Comparison of ENCODE assay signal across 8 cellular contexts in the genomic region with DNA sequence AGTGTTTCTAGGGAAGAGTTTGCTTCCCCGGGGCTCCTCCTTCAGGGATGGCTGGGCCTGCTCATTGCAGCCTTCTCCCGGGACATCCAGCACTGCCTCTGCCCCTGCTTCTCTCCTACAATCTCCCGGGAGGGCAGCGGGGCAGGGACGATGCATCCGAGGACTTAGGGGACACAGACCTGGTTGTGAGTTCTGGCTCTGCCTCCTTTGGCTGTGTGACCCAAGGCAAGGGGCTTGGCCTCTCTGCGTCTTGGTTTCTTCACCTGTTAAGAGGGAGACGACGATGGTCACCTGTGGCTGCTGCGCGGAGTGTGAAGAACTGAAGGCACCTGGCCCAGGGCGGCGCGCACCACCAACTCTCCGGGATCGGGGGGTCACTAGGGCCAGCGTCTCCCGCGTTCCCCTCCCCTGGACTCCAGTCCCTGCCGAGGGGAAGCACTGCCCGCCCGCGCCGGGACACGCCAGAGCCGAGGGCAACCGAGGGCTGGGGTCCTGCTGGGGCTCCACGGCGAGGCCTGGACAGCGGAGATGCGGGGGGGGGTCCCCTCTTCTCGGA. TPM values are rescaled to one million over a fixed set of nuclear protein-coding genes. Genes with fewer than 3 reads are reported as not detected.
A peak's percentile ranks its signal among the peaks of the same experiment; 100 is the strongest.
DNase-seq lines count a peak whose midpoint lies in the region; ATAC-seq and TF ChIP-seq lines count a peak whose summit lies in the region.

No MANE protein-coding gene starts in this region.

- H3K9me3 ChIP-seq in BE2C, result no peaks in the 10 kb centered on the region

- WGBS in mesendoderm (ENCODE audit: extremely low coverage, insufficient coverage, low lambda C conversion rate), result no CpG with 5 or more reads among the region's 32 CpGs

- H3K27ac ChIP-seq in mesendoderm (ENCODE audit: low read depth, low read length) (no peak overlapping the region), RWPE1 (no peak overlapping the region)

- DNase-seq in BE2C, result no peak
- no peak for DNase-seq in cardiac fibroblast (ENCODE audit: low read depth in 2 of 2)
- peak; percentile 23 for DNase-seq in mesendoderm
- DNase-seq in RWPE1 (ENCODE audit: low spot score), result no peak
- no peak for DNase-seq in NCI-H2107 treated with DMSO at 0.1 percent for 48 hours (lab: John Stamatoyannopoulos, UW; ENCODE audit: unreplicated experiment)
- DNase-seq in posterior vena cava (ENCODE audit: low spot score), result no peak

- TF ChIP-seq CTCF in BE2C (IDR thresholded peaks at IDR 0.05; ENCODE audit: low read depth, low read length) (no peak), cardiac fibroblast (IDR thresholded peaks at IDR 0.05; ENCODE audit: low read depth, low read length) (no peak), RWPE1 (conservative IDR thresholded peaks at IDR 0.05; ENCODE audit: low read depth) (no peak)

- H3K36me3 ChIP-seq in BE2C (no peaks in the 10 kb centered on the region), mesendoderm (ENCODE audit: control insufficient read depth, insufficient read depth, low read length) (no peaks in the 10 kb centered on the region)

- peak overlapping the region; percentile 78 for H3K56ac ChIP-seq in mesendoderm (ENCODE audit: low read length)

- no peak overlapping the region for H2BK120ac ChIP-seq in mesendoderm (ENCODE audit: low read depth, low read length)

- no peak overlapping the region for H2AK5ac ChIP-seq in mesendoderm (ENCODE audit: low read length)

- no peaks in the 10 kb centered on the region for H3K4me1 ChIP-seq in BE2C
- peaks cover 6% of the 10 kb centered on the region for H3K4me1 ChIP-seq in mesendoderm (ENCODE audit: control insufficient read depth, low read depth, low read length)

- H3K18ac ChIP-seq in mesendoderm (ENCODE audit: low read length), result peak overlapping the region; percentile 12

- H4K8ac ChIP-seq in mesendoderm (ENCODE audit: low read depth, low read length), result no peak overlapping the region

- CTCF ChIA-PET in RWPE1 (lab: Yijun Ruan, JAX), result no interaction called here

- no peaks in the 10 kb centered on the region for H3K79me2 ChIP-seq in mesendoderm (ENCODE audit: control insufficient read depth, insufficient read depth, low read length)

- no peaks in the 10 kb centered on the region for H3K79me1 ChIP-seq in mesendoderm (ENCODE audit: low read length)

- H2BK15ac ChIP-seq in mesendoderm (replicated peaks; ENCODE audit: low read depth), result no peak overlapping the region

- no peak overlapping the region for H3K4ac ChIP-seq in mesendoderm (ENCODE audit: low read depth, low read length)

- H2BK5ac ChIP-seq in mesendoderm (ENCODE audit: low read length), result no peak overlapping the region

- intact Hi-C loops in posterior vena cava (cut with DNase I), result no loop called here

- H4K5ac ChIP-seq in mesendoderm (ENCODE audit: low read length), result no peak overlapping the region

- POLR2A ChIA-PET in RWPE1 (lab: Yijun Ruan, JAX; ENCODE audit: low non-redundant PET), result no interaction called here

- H3K9ac ChIP-seq in mesendoderm (ENCODE audit: low read length), result peak overlapping the region; percentile 43

- peak overlapping the region; percentile 87 for H3K4me2 ChIP-seq in mesendoderm (ENCODE audit: low read length)

- peak; percentile 7 for ATAC-seq in HG02885 (IDR thresholded peaks at IDR 0.05; ENCODE audit: poor library complexity, unreplicated experiment)
- ATAC-seq in activated CD4-positive, CD25-positive, alpha-beta regulatory T cell treated with anti-CD3 and anti-CD28 coated beads, Interleukin-2, amount 50 U/mL, for 24 hours, result no peak

- no peak overlapping the region for H3K23ac ChIP-seq in mesendoderm (ENCODE audit: low read length)

- H3K27me3 ChIP-seq in BE2C (no peaks in the 10 kb centered on the region), mesendoderm (ENCODE audit: insufficient read depth, low read length, poor library complexity) (no peaks in the 10 kb centered on the region)

- H3K4me3 ChIP-seq in BE2C (ENCODE audit: low read depth, low read length) (peak overlapping the region; percentile 31), cardiac fibroblast (replicated peaks in 1 of 2; ENCODE audit: low read depth in 2 of 2, low read length in 2 of 2) (peak overlapping the region; percentile 52 to 56), mesendoderm (ENCODE audit: low read length) (peak overlapping the region; percentile 32)

RNA-seq across cellular contexts. Expression of gene HVCN1, which starts 0.4 kb away (rescaled TPM):
- polyA plus RNA-seq in BE2C (2012; ENCODE audit: insufficient read depth, insufficient read length, low read depth), result 3.6 TPM
- 4.6 TPM for polyA plus RNA-seq in mesendoderm (2013, experiment 1 of 2)
- polyA plus RNA-seq in mesendoderm (2013, experiment 2 of 2), result 4.3 TPM
- total RNA-seq in posterior vena cava, result 1 to 10 TPM; 3.6 to 8.5 TPM

RNA-seq across cellular contexts. Expression of gene PPP1CC, which starts 54.2 kb away (rescaled TPM):
- 165 TPM for polyA plus RNA-seq in BE2C (2012; ENCODE audit: insufficient read depth, insufficient read length, low read depth)
- polyA plus RNA-seq in mesendoderm (2013, experiment 1 of 2), result 266 TPM
- 258 TPM for polyA plus RNA-seq in mesendoderm (2013, experiment 2 of 2)
- total RNA-seq in posterior vena cava, result 10 to 100 TPM; 91.0 to 98.0 TPM
